In genomic region chr10:81680374-81680773, GRCh38 we compare ENCODE assay signal across 14 cellular contexts.
DNase-seq lines count a peak whose midpoint lies in the region; ATAC-seq, FAIRE-seq and TF ChIP-seq lines count a peak whose summit lies in the region.
"Had no signal": no experiment of that assay in that cellular context is flagged by ENCODE, and none has a peak within 500 bp of the region (broad histone marks: within the 10 kb centered on the region; RNA-seq: fewer than 3 reads in every experiment).

No MANE protein-coding gene starts in this region.

- no peak overlapping the region for H3K27ac Mint-ChIP-seq in activated CD8-positive, alpha-beta T cell treated with anti-CD3 and anti-CD28 coated beads for 36 hours
- no peak overlapping the region for H3K27ac Mint-ChIP-seq in activated CD8-positive, alpha-beta T cell treated with anti-CD3 and anti-CD28 coated beads, Interleukin-2, amount 10 ng/mL, durations not matched to agents 7 days and 5 days
- H3K27ac Mint-ChIP-seq: CD4-positive, CD25-positive, alpha-beta regulatory T cell had no signal

- no peaks in the 10 kb centered on the region for H3K4me1 ChIP-seq in colonic mucosa
- H3K4me1 ChIP-seq: HAP-1 had no signal

- H3K9me3 ChIP-seq in colonic mucosa, result no peaks in the 10 kb centered on the region
- H3K9me3 ChIP-seq: HAP-1 had no signal

- no peak for ATAC-seq in activated CD8-positive, alpha-beta T cell treated with anti-CD3 and anti-CD28 coated beads for 36 hours
- no peak for ATAC-seq in activated CD8-positive, alpha-beta T cell treated with anti-CD3 and anti-CD28 coated beads, Interleukin-2, amount 10 ng/mL, durations not matched to agents 7 days and 5 days
- no peak for ATAC-seq in GM18861 (IDR thresholded peaks at IDR 0.05; ENCODE audit: unreplicated experiment)

- no peak for TF ChIP-seq CTCF in activated CD8-positive, alpha-beta T cell treated with anti-CD3 and anti-CD28 coated beads for 36 hours (IDR thresholded peaks at IDR 0.05)
- TF ChIP-seq CTCF in bronchial epithelial cell (IDR thresholded peaks at IDR 0.05; ENCODE audit: insufficient read depth, low read length, severe bottlenecking) (no peak), colonic mucosa (IDR thresholded peaks at IDR 0.05) (no peak)

- H3K4me3 ChIP-seq in bronchial epithelial cell (ENCODE audit: low read depth, low read length), result no peak overlapping the region
- H3K4me3 ChIP-seq in colonic mucosa, result no peak overlapping the region
- H3K4me3 ChIP-seq: BLaER1 treated with 17β-estradiol and CSF1 and Interleukin-3, amounts not matched to agents 10 nM and 100 nM; HAP-1 had no signal

- CTCF ChIA-PET in activated CD8-positive, alpha-beta T cell treated with anti-CD3 and anti-CD28 coated beads for 36 hours (lab: Charles Lee), result no interaction called here
- CTCF ChIA-PET in activated CD8-positive, alpha-beta T cell treated with anti-CD3 and anti-CD28 coated beads, Interleukin-2, amount 10 ng/mL, durations not matched to agents 7 days and 5 days (lab: Charles Lee), result no interaction called here

- H3K27ac ChIP-seq in colonic mucosa, result no peak overlapping the region
- H3K27ac ChIP-seq: BLaER1 treated with 17β-estradiol and CSF1 and Interleukin-3, amounts not matched to agents 10 nM and 100 nM had no signal

- no peaks in the 10 kb centered on the region for H3K27me3 ChIP-seq in bronchial epithelial cell (ENCODE audit: control insufficient read depth, insufficient read depth, low read length)
- no peaks in the 10 kb centered on the region for H3K27me3 ChIP-seq in colonic mucosa
- H3K27me3 ChIP-seq: BLaER1 treated with 17β-estradiol and CSF1 and Interleukin-3, amounts not matched to agents 10 nM and 100 nM had no signal

- H3K27me3 Mint-ChIP-seq in activated CD8-positive, alpha-beta T cell treated with anti-CD3 and anti-CD28 coated beads for 36 hours, result no peaks in the 10 kb centered on the region
- H3K27me3 Mint-ChIP-seq in activated CD8-positive, alpha-beta T cell treated with anti-CD3 and anti-CD28 coated beads, Interleukin-2, amount 10 ng/mL, durations not matched to agents 7 days and 5 days (ENCODE audit: low read depth), result no peaks in the 10 kb centered on the region
- H3K27me3 Mint-ChIP-seq: CD4-positive, CD25-positive, alpha-beta regulatory T cell had no signal

- no peak overlapping the region for H3K9ac ChIP-seq in colonic mucosa (ENCODE audit: low read depth in 2 of 2, low read length in 2 of 2)
- H3K9ac ChIP-seq: BLaER1 treated with 17β-estradiol and CSF1 and Interleukin-3, amounts not matched to agents 10 nM and 100 nM had no signal

- peak; percentile 3 for DNase-seq in activated CD8-positive, alpha-beta T cell treated with anti-CD3 and anti-CD28 coated beads for 36 hours
- DNase-seq in activated CD8-positive, alpha-beta T cell treated with anti-CD3 and anti-CD28 coated beads, Interleukin-2, amount 10 ng/mL, durations not matched to agents 7 days and 5 days, result no peak
- DNase-seq in A172 (ENCODE audit: low spot score) (peak; percentile 97), HT1080 (ENCODE audit: low read depth) (peak; percentile 32), bronchial epithelial cell (ENCODE audit: low read depth) (peak; percentile 1), colonic mucosa (no peak)
- DNase-seq: 8988T, ACHN, GOT3 had no signal

- intact Hi-C loops in activated CD8-positive, alpha-beta T cell treated with anti-CD3 and anti-CD28 coated beads for 36 hours (cut with micrococcal nuclease), result no loop called here
- intact Hi-C loops in colonic mucosa (cut with DNase I), result no loop called here

- no peaks in the 10 kb centered on the region for H3K36me3 ChIP-seq in bronchial epithelial cell (ENCODE audit: control insufficient read depth, insufficient read depth, low read length)
- no peaks in the 10 kb centered on the region for H3K36me3 ChIP-seq in colonic mucosa
- H3K36me3 ChIP-seq: BLaER1 treated with 17β-estradiol and CSF1 and Interleukin-3, amounts not matched to agents 10 nM and 100 nM; HAP-1 had no signal

- no peak overlapping the region for H3K4me3 Mint-ChIP-seq in activated CD8-positive, alpha-beta T cell treated with anti-CD3 and anti-CD28 coated beads for 36 hours
- H3K4me3 Mint-ChIP-seq in activated CD8-positive, alpha-beta T cell treated with anti-CD3 and anti-CD28 coated beads, Interleukin-2, amount 10 ng/mL, durations not matched to agents 7 days and 5 days, result no peak overlapping the region
- H3K4me3 Mint-ChIP-seq: CD4-positive, CD25-positive, alpha-beta regulatory T cell had no signal

- FAIRE-seq in bronchial epithelial cell (lab: Jason Lieb, UNC), result peak; percentile 68
- FAIRE-seq: GM18507 had no signal

- H3K36me3 Mint-ChIP-seq in activated CD8-positive, alpha-beta T cell treated with anti-CD3 and anti-CD28 coated beads for 36 hours (ENCODE audit: low read depth), result no peaks in the 10 kb centered on the region
- no peaks in the 10 kb centered on the region for H3K36me3 Mint-ChIP-seq in activated CD8-positive, alpha-beta T cell treated with anti-CD3 and anti-CD28 coated beads, Interleukin-2, amount 10 ng/mL, durations not matched to agents 7 days and 5 days (ENCODE audit: low read depth)
- H3K36me3 Mint-ChIP-seq: CD4-positive, CD25-positive, alpha-beta regulatory T cell had no signal

- no peaks in the 10 kb centered on the region for H3K4me1 Mint-ChIP-seq in activated CD8-positive, alpha-beta T cell treated with anti-CD3 and anti-CD28 coated beads for 36 hours (ENCODE audit: low read depth)
- no peaks in the 10 kb centered on the region for H3K4me1 Mint-ChIP-seq in activated CD8-positive, alpha-beta T cell treated with anti-CD3 and anti-CD28 coated beads, Interleukin-2, amount 10 ng/mL, durations not matched to agents 7 days and 5 days (ENCODE audit: low read depth)

- H3K9me3 Mint-ChIP-seq in activated CD8-positive, alpha-beta T cell treated with anti-CD3 and anti-CD28 coated beads for 36 hours, result no peaks in the 10 kb centered on the region
- H3K9me3 Mint-ChIP-seq in activated CD8-positive, alpha-beta T cell treated with anti-CD3 and anti-CD28 coated beads, Interleukin-2, amount 10 ng/mL, durations not matched to agents 7 days and 5 days (ENCODE audit: insufficient read depth), result peaks cover 9% of the 10 kb centered on the region

- POLR2A ChIA-PET in activated CD8-positive, alpha-beta T cell treated with anti-CD3 and anti-CD28 coated beads for 36 hours (lab: Charles Lee), result no interaction called here
- POLR2A ChIA-PET in activated CD8-positive, alpha-beta T cell treated with anti-CD3 and anti-CD28 coated beads, Interleukin-2, amount 10 ng/mL, durations not matched to agents 7 days and 5 days (lab: Charles Lee), result no interaction called here

Comparison
In these comparisons a context has a peak if more than half of its experiments do, and no peak if none do; other contexts are left out.
1. DNase-seq: peak in activated CD8-positive, alpha-beta T cell treated with anti-CD3 and anti-CD28 coated beads for 36 hours (single experiment), A172 (single experiment), HT1080 (single experiment) and bronchial epithelial cell (single experiment); none in activated CD8-positive, alpha-beta T cell treated with anti-CD3 and anti-CD28 coated beads, Interleukin-2, amount 10 ng/mL, durations not matched to agents 7 days and 5 days (single experiment) and colonic mucosa (single experiment).